ENCODE assay signal across 13 cellular contexts in genomic region chr2:27400348-27401135, GRCh38. TPM values are rescaled to one million over a fixed set of nuclear protein-coding genes. Genes with fewer than 3 reads are reported as not detected.
DNase-seq lines count a peak whose midpoint lies in the region; ATAC-seq and TF ChIP-seq lines count a peak whose summit lies in the region.
"Had no signal": no experiment of that assay in that cellular context is flagged by ENCODE, and none has a peak within 500 bp of the region (broad histone marks: within the 10 kb centered on the region; RNA-seq: fewer than 3 reads in every experiment).

No MANE protein-coding gene starts in this region.

- no peak for ATAC-seq in CD4-positive, CD25-positive, alpha-beta regulatory T cell (ENCODE audit: low read depth in 2 of 2)
- ATAC-seq in upper lobe of left lung (ENCODE audit: low FRiP score in 2 of 2) (no peak), left lung (no peak)

- no peak for TF ChIP-seq POLR2A in upper lobe of left lung (IDR thresholded peaks at IDR 0.05)

- H3K4me1 ChIP-seq in CD4-positive, CD25-positive, alpha-beta regulatory T cell (ENCODE audit: control insufficient read depth, insufficient read depth, low read length, poor library complexity, severe bottlenecking) = peaks cover 22% of the 10 kb centered on the region
- peaks cover 0 to 4% (median 0%) of the 10 kb centered on the region in 4 donors for H3K4me1 ChIP-seq in upper lobe of left lung
- no peaks in the 10 kb centered on the region for H3K4me1 ChIP-seq in left lung

- peak overlapping the region in 2 of 3 donors; percentile 27 to 57 for H3K27ac Mint-ChIP-seq in CD4-positive, CD25-positive, alpha-beta regulatory T cell
- H3K27ac Mint-ChIP-seq in activated T-helper 1 cell treated with anti-CD3 and anti-CD28 coated beads, Interleukin-12 subunit alpha, Interleukin-12 subunit beta, Interleukin-2, Interleukin-4 antibody, amounts not matched to agents 30 ng/mL and 10 ng/mL and 1 ng/mL, durations not matched to agents 14 hours and 24 hours and 36 hours = no peak overlapping the region
- peak overlapping the region; percentile 7 for H3K27ac Mint-ChIP-seq in mesothelial cell of epicardium

- no peaks in the 10 kb centered on the region for H3K9me3 Mint-ChIP-seq in CD4-positive, CD25-positive, alpha-beta regulatory T cell
- no peaks in the 10 kb centered on the region for H3K9me3 Mint-ChIP-seq in activated T-helper 1 cell treated with anti-CD3 and anti-CD28 coated beads, Interleukin-12 subunit alpha, Interleukin-12 subunit beta, Interleukin-2, Interleukin-4 antibody, amounts not matched to agents 30 ng/mL and 10 ng/mL and 1 ng/mL, durations not matched to agents 14 hours and 24 hours and 36 hours
- no peaks in the 10 kb centered on the region for H3K9me3 Mint-ChIP-seq in mesothelial cell of epicardium
- H3K9me3 Mint-ChIP-seq: CD14-positive monocyte had no signal

- peaks cover 14% of the 10 kb centered on the region for H3K36me3 ChIP-seq in CD4-positive, CD25-positive, alpha-beta regulatory T cell (ENCODE audit: control insufficient read depth, insufficient read depth, low read length)
- H3K36me3 ChIP-seq in upper lobe of left lung = peaks cover 0 to 10% (median 1%) of the 10 kb centered on the region in 4 donors
- H3K36me3 ChIP-seq in left lung = peaks cover 0 to 6% of the 10 kb centered on the region in 2 donors

- no peak for TF ChIP-seq EP300 in upper lobe of left lung (IDR thresholded peaks at IDR 0.05)

- H3K9me3 ChIP-seq in CD4-positive, CD25-positive, alpha-beta regulatory T cell (ENCODE audit: control insufficient read depth in 2 of 2, low read length in 2 of 2) = no peaks in the 10 kb centered on the region
- H3K9me3 ChIP-seq in upper lobe of left lung (no peaks in the 10 kb centered on the region), left lung (no peaks in the 10 kb centered on the region)

- peaks cover 33 to 73% (median 52%) of the 10 kb centered on the region in 4 donors for H3K4me1 Mint-ChIP-seq in CD4-positive, CD25-positive, alpha-beta regulatory T cell
- H3K4me1 Mint-ChIP-seq in activated T-helper 1 cell treated with anti-CD3 and anti-CD28 coated beads, Interleukin-12 subunit alpha, Interleukin-12 subunit beta, Interleukin-2, Interleukin-4 antibody, amounts not matched to agents 30 ng/mL and 10 ng/mL and 1 ng/mL, durations not matched to agents 14 hours and 24 hours and 36 hours (ENCODE audit: low read depth) = peaks cover 35% of the 10 kb centered on the region
- no peaks in the 10 kb centered on the region for H3K4me1 Mint-ChIP-seq in mesothelial cell of epicardium

- DNase-seq in CD4-positive, CD25-positive, alpha-beta regulatory T cell = no peak
- DNase-seq in EH (ENCODE audit: low read depth) (peak; percentile 35), mesothelial cell of epicardium (ENCODE audit: low spot score in 2 of 2, unreplicated experiment in 2 of 2) (no peak), DMS79 (lab: John Stamatoyannopoulos, UW) (no peak), upper lobe of left lung (no peak), left lung (no peak)
- DNase-seq in activated T-helper 1 cell treated with anti-CD3 and anti-CD28 coated beads, Interleukin-12 subunit alpha, Interleukin-12 subunit beta, Interleukin-2, Interleukin-4 antibody, amounts not matched to agents 30 ng/mL and 10 ng/mL and 1 ng/mL, durations not matched to agents 14 hours and 24 hours and 36 hours (ENCODE audit: low spot score) = no peak
- DNase-seq: mammary epithelial cell; NCI-H146; SHP77; small intestine; stimulated activated naive CD4-positive, alpha-beta T cell treated with Interleukin-2 at 50 U/mL for 16 hours had no signal

- no peaks in the 10 kb centered on the region for H3K27me3 ChIP-seq in CD4-positive, CD25-positive, alpha-beta regulatory T cell (ENCODE audit: control insufficient read depth, insufficient read depth, low read length)
- H3K27me3 ChIP-seq in upper lobe of left lung = no peaks in the 10 kb centered on the region
- H3K27me3 ChIP-seq in left lung = no peaks in the 10 kb centered on the region

- no peak overlapping the region for H3K27ac ChIP-seq in CD4-positive, CD25-positive, alpha-beta regulatory T cell (ENCODE audit: insufficient read depth, low read length, poor library complexity, severe bottlenecking)
- H3K27ac ChIP-seq in upper lobe of left lung = no peak overlapping the region
- no peak overlapping the region for H3K27ac ChIP-seq in left lung

- no peak for TF ChIP-seq CTCF in mesothelial cell of epicardium (IDR thresholded peaks at IDR 0.05; ENCODE audit: unreplicated experiment)
- no peak for TF ChIP-seq CTCF in upper lobe of left lung (IDR thresholded peaks at IDR 0.05)
- TF ChIP-seq CTCF in left lung (IDR thresholded peaks at IDR 0.05) = no peak

- intact Hi-C loops in activated T-helper 1 cell treated with anti-CD3 and anti-CD28 coated beads, Interleukin-12 subunit alpha, Interleukin-12 subunit beta, Interleukin-2, Interleukin-4 antibody, amounts not matched to agents 30 ng/mL and 10 ng/mL and 1 ng/mL, durations not matched to agents 14 hours and 24 hours and 36 hours (cut with micrococcal nuclease) = loop anchor here (10.0 kb wide), 1 partner anchor 186 kb away; the partner anchor contains the start of genes ATRAID, CAD and SLC5A6
- intact Hi-C loops in left lung (cut with DNase I) = no loop called here

- no peaks in the 10 kb centered on the region for H3K27me3 Mint-ChIP-seq in CD4-positive, CD25-positive, alpha-beta regulatory T cell
- no peaks in the 10 kb centered on the region for H3K27me3 Mint-ChIP-seq in activated T-helper 1 cell treated with anti-CD3 and anti-CD28 coated beads, Interleukin-12 subunit alpha, Interleukin-12 subunit beta, Interleukin-2, Interleukin-4 antibody, amounts not matched to agents 30 ng/mL and 10 ng/mL and 1 ng/mL, durations not matched to agents 14 hours and 24 hours and 36 hours (ENCODE audit: insufficient read depth)
- H3K27me3 Mint-ChIP-seq in mesothelial cell of epicardium (ENCODE audit: low read depth) = no peaks in the 10 kb centered on the region

- peak overlapping the region; percentile 26 for H3K4me3 ChIP-seq in CD4-positive, CD25-positive, alpha-beta regulatory T cell (ENCODE audit: low read depth, low read length)
- no peak overlapping the region for H3K4me3 ChIP-seq in upper lobe of left lung
- no peak overlapping the region for H3K4me3 ChIP-seq in left lung

- H3K36me3 Mint-ChIP-seq in CD4-positive, CD25-positive, alpha-beta regulatory T cell = peaks cover 14% of the 10 kb centered on the region
- H3K36me3 Mint-ChIP-seq in activated T-helper 1 cell treated with anti-CD3 and anti-CD28 coated beads, Interleukin-12 subunit alpha, Interleukin-12 subunit beta, Interleukin-2, Interleukin-4 antibody, amounts not matched to agents 30 ng/mL and 10 ng/mL and 1 ng/mL, durations not matched to agents 14 hours and 24 hours and 36 hours (ENCODE audit: low read depth) = peaks cover 14% of the 10 kb centered on the region
- peaks cover 6% of the 10 kb centered on the region for H3K36me3 Mint-ChIP-seq in mesothelial cell of epicardium

- 92 to 97% methylated on average over 2 of the region's 2 CpGs for WGBS in upper lobe of left lung, 2 donors

- peak overlapping the region in 2 of 4 donors; percentile 47 to 90 for H3K4me3 Mint-ChIP-seq in CD4-positive, CD25-positive, alpha-beta regulatory T cell
- peak overlapping the region; percentile 42 for H3K4me3 Mint-ChIP-seq in activated T-helper 1 cell treated with anti-CD3 and anti-CD28 coated beads, Interleukin-12 subunit alpha, Interleukin-12 subunit beta, Interleukin-2, Interleukin-4 antibody, amounts not matched to agents 30 ng/mL and 10 ng/mL and 1 ng/mL, durations not matched to agents 14 hours and 24 hours and 36 hours
- H3K4me3 Mint-ChIP-seq in mesothelial cell of epicardium = no peak overlapping the region
- H3K4me3 Mint-ChIP-seq: CD14-positive monocyte had no signal

RNA-seq across cellular contexts. Expression of gene PPM1G, which starts 8.8 kb away (rescaled TPM):
- total RNA-seq in CD4-positive, CD25-positive, alpha-beta regulatory T cell = 73.7 TPM
- polyA plus RNA-seq in CD4-positive, CD25-positive, alpha-beta regulatory T cell = 100 to 1,000 TPM; 116 to 144 (median 118) TPM
- total RNA-seq in activated T-helper 1 cell treated with anti-CD3 and anti-CD28 coated beads, Interleukin-12 subunit alpha, Interleukin-12 subunit beta, Interleukin-2, Interleukin-4 antibody, amounts not matched to agents 30 ng/mL and 10 ng/mL and 1 ng/mL, durations not matched to agents 14 hours and 24 hours and 36 hours = 158 and 160 TPM in 2 replicates
- 60.0 to 63.7 TPM (median 62.4 TPM) in 3 replicates for total RNA-seq in mesothelial cell of epicardium
- total RNA-seq in upper lobe of left lung = 10 to 100 TPM; 39.8 to 60.6 (median 55.3) TPM
- 10 to 100 TPM; 55.5 to 66.5 TPM for total RNA-seq in left lung

RNA-seq across cellular contexts. Expression of gene ZNF513, which starts 20.0 kb away (rescaled TPM):
- total RNA-seq in CD4-positive, CD25-positive, alpha-beta regulatory T cell = 20.9 TPM
- polyA plus RNA-seq in CD4-positive, CD25-positive, alpha-beta regulatory T cell = 1 to 10 TPM; 1.4 to 4.9 (median 3.5) TPM
- total RNA-seq in activated T-helper 1 cell treated with anti-CD3 and anti-CD28 coated beads, Interleukin-12 subunit alpha, Interleukin-12 subunit beta, Interleukin-2, Interleukin-4 antibody, amounts not matched to agents 30 ng/mL and 10 ng/mL and 1 ng/mL, durations not matched to agents 14 hours and 24 hours and 36 hours = 14.5 and 16.2 TPM in 2 replicates
- 25.0 to 25.7 TPM (median 25.1 TPM) in 3 replicates for total RNA-seq in mesothelial cell of epicardium
- 10 to 100 TPM in 5 of 6 donors, 1 to 10 TPM in 1; 9.3 to 31.4 (median 18.0) TPM for total RNA-seq in upper lobe of left lung
- 10 to 100 TPM; 16.4 to 17.2 TPM for total RNA-seq in left lung

RNA-seq across cellular contexts. Expression of gene NRBP1, which starts 27.9 kb away (rescaled TPM):
- total RNA-seq in CD4-positive, CD25-positive, alpha-beta regulatory T cell = 182 TPM
- 100 to 1,000 TPM in 3 of 4 donors, 10 to 100 TPM in 1; 87.1 to 122 (median 109) TPM for polyA plus RNA-seq in CD4-positive, CD25-positive, alpha-beta regulatory T cell
- total RNA-seq in activated T-helper 1 cell treated with anti-CD3 and anti-CD28 coated beads, Interleukin-12 subunit alpha, Interleukin-12 subunit beta, Interleukin-2, Interleukin-4 antibody, amounts not matched to agents 30 ng/mL and 10 ng/mL and 1 ng/mL, durations not matched to agents 14 hours and 24 hours and 36 hours = 99.7 and 106 TPM in 2 replicates
- total RNA-seq in mesothelial cell of epicardium (126 to 130 TPM (median 129 TPM) in 3 replicates), upper lobe of left lung (10 to 100 TPM; 46.5 to 81.5 (median 62.5) TPM), left lung (10 to 100 TPM; 81.6 to 85.4 TPM)

RNA-seq across cellular contexts. Expression of gene SNX17, which starts 30.1 kb away (rescaled TPM):
- total RNA-seq in CD4-positive, CD25-positive, alpha-beta regulatory T cell = 85.5 TPM
- 100 to 1,000 TPM; 224 to 262 (median 243) TPM for polyA plus RNA-seq in CD4-positive, CD25-positive, alpha-beta regulatory T cell
- total RNA-seq in activated T-helper 1 cell treated with anti-CD3 and anti-CD28 coated beads, Interleukin-12 subunit alpha, Interleukin-12 subunit beta, Interleukin-2, Interleukin-4 antibody, amounts not matched to agents 30 ng/mL and 10 ng/mL and 1 ng/mL, durations not matched to agents 14 hours and 24 hours and 36 hours = 134 and 137 TPM in 2 replicates
- total RNA-seq in mesothelial cell of epicardium (83.0 to 88.4 TPM (median 88.2 TPM) in 3 replicates), upper lobe of left lung (100 to 1,000 TPM in 3 of 6 donors, 10 to 100 TPM in 3; 69.1 to 142 (median 113) TPM), left lung (100 to 1,000 TPM in 1 of 2 donors, 10 to 100 TPM in 1; 91.0 to 121 TPM)

RNA-seq across cellular contexts. Expression of gene EIF2B4, which starts 30.4 kb away (rescaled TPM):
- 33.2 TPM for total RNA-seq in CD4-positive, CD25-positive, alpha-beta regulatory T cell
- polyA plus RNA-seq in CD4-positive, CD25-positive, alpha-beta regulatory T cell = 10 to 100 TPM; 27.3 to 38.8 (median 34.5) TPM
- total RNA-seq in activated T-helper 1 cell treated with anti-CD3 and anti-CD28 coated beads, Interleukin-12 subunit alpha, Interleukin-12 subunit beta, Interleukin-2, Interleukin-4 antibody, amounts not matched to agents 30 ng/mL and 10 ng/mL and 1 ng/mL, durations not matched to agents 14 hours and 24 hours and 36 hours = 53.9 and 55.8 TPM in 2 replicates
- 42.2 to 49.0 TPM (median 47.1 TPM) in 3 replicates for total RNA-seq in mesothelial cell of epicardium
- total RNA-seq in upper lobe of left lung = 10 to 100 TPM; 24.8 to 48.2 (median 29.8) TPM
- 10 to 100 TPM; 30.7 to 36.9 TPM for total RNA-seq in left lung
